1 cellular context compared by ENCODE assay signal in the genomic region with DNA sequence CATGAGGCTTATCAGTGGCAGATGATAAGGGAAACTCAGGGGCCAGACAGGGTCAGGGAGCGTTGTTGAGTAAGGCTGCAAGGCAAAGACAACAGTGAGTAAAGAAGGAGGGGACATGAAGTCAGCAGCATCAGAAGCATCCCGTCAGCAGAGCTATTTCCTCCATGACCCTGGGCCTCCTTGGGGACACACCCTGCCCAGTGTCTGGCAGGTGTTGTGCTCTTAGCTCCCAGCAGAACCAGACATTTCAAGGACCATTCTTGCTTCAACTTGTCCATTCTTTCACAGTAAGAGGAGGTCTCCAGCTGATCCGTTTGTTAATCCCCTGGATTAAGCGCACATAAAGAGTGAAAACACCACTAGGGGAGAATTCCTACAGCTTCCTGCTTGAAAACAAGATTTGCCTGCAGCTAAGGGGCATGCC.
TF ChIP-seq lines count a peak whose summit lies in the region.

No MANE protein-coding gene starts in this region.

TF ChIP-seq in H1, 55 proteins besides CTCF, POLR2A, EP300 and RAD21:
- TF ChIP-seq TAF7 (optimal IDR thresholded peaks at IDR 0.05; ENCODE audit: borderline replicate concordance, low read depth, low read length) (no peak), KDM1A (IDR thresholded peaks at IDR 0.05; ENCODE audit: borderline replicate concordance, low read length) (no peak), EGR1 (IDR thresholded peaks at IDR 0.05; ENCODE audit: borderline replicate concordance, low read depth, low read length) (no peak), RFX5 (IDR thresholded peaks at IDR 0.05; ENCODE audit: borderline replicate concordance, low read depth, low read length) (no peak)
